ENCODE assay signal across 13 cellular contexts in genomic region chr21:41726970-41727783, GRCh38. TPM values are rescaled to one million over a fixed set of nuclear protein-coding genes. Genes with fewer than 3 reads are reported as not detected.
DNase-seq lines count a peak whose midpoint lies in the region; ATAC-seq and TF ChIP-seq lines count a peak whose summit lies in the region.
"Had no signal": no experiment of that assay in that cellular context is flagged by ENCODE, and none has a peak within 500 bp of the region (broad histone marks: within the 10 kb centered on the region; RNA-seq: fewer than 3 reads in every experiment).

No MANE protein-coding gene starts in this region.

- H3K36me3 ChIP-seq in ascending aorta = no peaks in the 10 kb centered on the region
- H3K36me3 ChIP-seq in thymus (ENCODE audit: control insufficient read depth, insufficient read depth) = no peaks in the 10 kb centered on the region

- H3K9me3 ChIP-seq in ascending aorta (peaks cover 0 to 9% of the 10 kb centered on the region in 2 donors), right cardiac atrium (ENCODE audit: control insufficient read depth, low read length) (no peaks in the 10 kb centered on the region), thymus (ENCODE audit: control insufficient read depth) (no peaks in the 10 kb centered on the region)

- no peaks in the 10 kb centered on the region for H3K27me3 ChIP-seq in ascending aorta
- no peaks in the 10 kb centered on the region for H3K27me3 ChIP-seq in right cardiac atrium (ENCODE audit: control insufficient read depth, insufficient read depth)
- peaks cover 18% of the 10 kb centered on the region for H3K27me3 ChIP-seq in thymus (ENCODE audit: control insufficient read depth, insufficient read depth)

- peak; percentile 88 to 93 for ATAC-seq in right cardiac atrium
- no peak for ATAC-seq in HG03139 (IDR thresholded peaks at IDR 0.05; ENCODE audit: unreplicated experiment)
- no peak for ATAC-seq in HG02970 (IDR thresholded peaks at IDR 0.05; ENCODE audit: low FRiP score, unreplicated experiment)
- ATAC-seq: activated CD8-positive, alpha-beta T cell treated with anti-CD3 and anti-CD28 coated beads for 36 hours had no signal

- H3K27ac ChIP-seq in ascending aorta = peak overlapping the region; percentile 83 to 91
- H3K27ac ChIP-seq in right cardiac atrium (ENCODE audit: low read length) = no peak overlapping the region
- H3K27ac ChIP-seq in thymus (ENCODE audit: low read depth) = peak overlapping the region; percentile 26
- no peak overlapping the region for H3K27ac ChIP-seq in caudate nucleus (ENCODE audit: low read depth, low read length)
- H3K27ac ChIP-seq: dorsolateral prefrontal cortex, parathyroid adenoma had no signal

- H3K4me3 ChIP-seq in HFF-Myc (replicated peaks; ENCODE audit: low read depth, low read length) (no peak overlapping the region), ascending aorta (no peak overlapping the region), right cardiac atrium (ENCODE audit: low read length) (no peak overlapping the region), thymus (ENCODE audit: low read length) (no peak overlapping the region)
- H3K4me3 ChIP-seq: dorsolateral prefrontal cortex had no signal

- H3K4me1 ChIP-seq in ascending aorta (peaks cover 9 to 17% of the 10 kb centered on the region in 2 donors), right cardiac atrium (ENCODE audit: control insufficient read depth, insufficient read depth, low read length) (no peaks in the 10 kb centered on the region), thymus (ENCODE audit: control insufficient read depth, insufficient read depth, low read length) (no peaks in the 10 kb centered on the region)
- H3K4me1 ChIP-seq: parathyroid adenoma had no signal

- DNase-seq in HFF-Myc (ENCODE audit: extremely low read depth, low read depth) (peak; percentile 5), ascending aorta (ENCODE audit: low spot score in 2 of 2) (peak; percentile 62 to 93), right cardiac atrium (peak; percentile 85 to 91 (median 91)), SHP77 treated with DMSO at 0.1 percent for 48 hours (lab: John Stamatoyannopoulos, UW) (no peak), caudate nucleus (lab: John Stamatoyannopoulos, UW) (no peak)
- DNase-seq: activated CD8-positive, alpha-beta T cell treated with anti-CD3 and anti-CD28 coated beads for 36 hours; NCI-H69; stimulated activated naive CD4-positive, alpha-beta T cell had no signal

- intact Hi-C loops in ascending aorta (cut with DNase I) = loop anchor here (1.0 to 5.0 kb wide), 4 partner anchors 42 to 114 kb away; no protein-coding TSS in a partner anchor
- intact Hi-C loops in right cardiac atrium (cut with DNase I) = no loop called here

- WGBS in right cardiac atrium = 40% methylated on average over 24 of the region's 24 CpGs
- 82% methylated on average over 24 of the region's 24 CpGs for WGBS in thymus

- no peak for TF ChIP-seq CTCF in HFF-Myc (IDR thresholded peaks at IDR 0.05; ENCODE audit: low read depth, low read length, missing control alignments)
- no peak for TF ChIP-seq CTCF in ascending aorta (IDR thresholded peaks at IDR 0.05)

RNA-seq across cellular contexts. Expression of gene RIPK4, which starts 39.7 kb away (rescaled TPM):
- 6.4 TPM for total RNA-seq in ascending aorta
- total RNA-seq in right cardiac atrium = 1 to 10 TPM in 1 of 4 donors, under 1 TPM in 3; 0.86 to 1.2 (median 0.92) TPM
- polyA plus RNA-seq in right cardiac atrium = 0.70 TPM
- 9.3 TPM for polyA plus RNA-seq in thymus

Comparison
In these comparisons a context has a peak if more than half of its experiments do, and no peak if none do; other contexts are left out.
1. DNase-seq: peak in HFF-Myc (single experiment), ascending aorta (2 of 2) and right cardiac atrium (3 of 3); none in SHP77 treated with DMSO at 0.1 percent for 48 hours (single experiment) and caudate nucleus (0 of 61).
2. H3K27ac ChIP-seq: peak in ascending aorta (2 of 2) and thymus (single experiment); none in right cardiac atrium (single experiment) and caudate nucleus (single experiment).
3. ATAC-seq: peak in right cardiac atrium (2 of 2); none in HG03139 (single experiment) and HG02970 (single experiment).